Comparison of ENCODE assay signal across 8 cellular contexts in the genomic region with DNA sequence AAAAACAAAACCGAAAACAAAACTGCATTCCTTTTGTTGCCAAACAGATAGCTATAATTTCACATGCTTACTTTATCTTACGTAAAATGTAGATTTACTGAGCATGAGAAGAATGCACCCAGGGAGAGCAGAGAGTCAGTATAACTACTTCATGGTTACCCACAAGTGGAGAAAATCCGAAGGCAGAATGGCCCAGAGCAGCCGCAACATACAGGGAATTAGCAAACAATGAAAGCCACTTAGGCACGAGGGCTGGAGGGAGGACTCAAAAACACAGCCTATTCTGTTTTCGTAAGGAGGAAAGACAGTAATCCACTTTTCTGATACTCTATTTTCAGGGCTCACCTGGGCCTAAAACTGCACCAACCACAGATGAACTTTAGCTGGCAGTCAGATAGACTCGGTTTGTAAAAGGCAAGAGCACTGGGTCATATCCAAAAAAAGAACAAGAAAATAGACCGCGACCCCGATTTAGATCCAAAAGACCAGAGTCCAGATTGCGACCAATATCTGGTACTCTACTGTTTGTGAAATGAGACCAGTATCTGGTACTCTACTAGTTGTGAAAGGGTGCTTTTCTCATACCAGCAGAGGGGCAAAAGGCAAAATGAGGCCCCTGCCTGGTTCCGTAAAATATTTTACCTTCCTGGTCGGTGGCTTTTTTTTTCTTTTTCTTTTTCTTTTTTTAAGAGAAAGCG. TPM values are rescaled to one million over a fixed set of nuclear protein-coding genes. Genes with fewer than 3 reads are reported as not detected.
DNase-seq lines count a peak whose midpoint lies in the region; ATAC-seq, FAIRE-seq and TF ChIP-seq lines count a peak whose summit lies in the region.

No MANE protein-coding gene starts in this region.

- dilution Hi-C loops in keratinocyte (cut with MboI; ENCODE audit: extremely low pct_ligation_motif_present, low sequenced_read_pairs): no loop called here

- CTCF ChIA-PET in activated CD8-positive, alpha-beta memory T cell treated with anti-CD3 and anti-CD28 coated beads, Interleukin-2, amount 10 ng/mL, durations not matched to agents 7 days and 5 days (lab: Charles Lee): interaction anchor here (1.0 to 7.0 kb wide), 13 partner anchors 8 to 63 kb away, joined by 3 to 65 read pairs (median 9); partner anchors contain the start of gene CFAP58

- FAIRE-seq in keratinocyte (lab: Jason Lieb, UNC): peak; percentile 5

- peaks cover 43% of the 10 kb centered on the region for H3K4me1 ChIP-seq in keratinocyte (ENCODE audit: control insufficient read depth, extremely low read depth, insufficient read depth, low read length)

- ATAC-seq in activated CD8-positive, alpha-beta memory T cell treated with anti-CD3 and anti-CD28 coated beads, Interleukin-2, amount 10 ng/mL, durations not matched to agents 7 days and 5 days: no peak
- ATAC-seq in HG03342 (IDR thresholded peaks at IDR 0.05; ENCODE audit: unreplicated experiment) (peak; percentile 24), GM18517 (IDR thresholded peaks at IDR 0.05; ENCODE audit: unreplicated experiment) (no peak)

- TF ChIP-seq CTCF in keratinocyte (optimal IDR thresholded peaks at IDR 0.05 in 1 of 3, IDR thresholded peaks at IDR 0.05 in 1 of 3, conservative IDR thresholded peaks at IDR 0.05 in 1 of 3; ENCODE audit: extremely low read depth in 1 of 3, insufficient read depth in 2 of 3, low read length in 3 of 3): no peak

- H3K9me1 ChIP-seq in keratinocyte (ENCODE audit: control insufficient read depth, extremely low read depth, insufficient read depth, low read length): peaks cover 3% of the 10 kb centered on the region

- H3K27ac ChIP-seq in keratinocyte (ENCODE audit: control insufficient read depth, insufficient read depth, low read length) (peak overlapping the region; percentile 96), substantia nigra (ENCODE audit: low read depth, low read length, poor library complexity, severe bottlenecking) (peak overlapping the region; percentile 11)

- H3K79me2 ChIP-seq in keratinocyte (ENCODE audit: control insufficient read depth, insufficient read depth, low read length): peaks cover 61% of the 10 kb centered on the region

- peaks cover 58% of the 10 kb centered on the region for H3K4me1 Mint-ChIP-seq in activated CD8-positive, alpha-beta memory T cell treated with anti-CD3 and anti-CD28 coated beads, Interleukin-2, amount 10 ng/mL, durations not matched to agents 7 days and 5 days
- peaks cover 57% of the 10 kb centered on the region for H3K4me1 Mint-ChIP-seq in activated naive CD8-positive, alpha-beta T cell treated with anti-CD3 and anti-CD28 coated beads for 36 hours

- peaks cover 0 to 12% of the 10 kb centered on the region in 2 experiments for H3K36me3 ChIP-seq in keratinocyte (ENCODE audit: control insufficient read depth in 2 of 2, extremely low read depth in 1 of 2, insufficient read depth in 2 of 2, low read length in 2 of 2)

- H3K27me3 Mint-ChIP-seq in activated CD8-positive, alpha-beta memory T cell treated with anti-CD3 and anti-CD28 coated beads, Interleukin-2, amount 10 ng/mL, durations not matched to agents 7 days and 5 days: peaks cover 9% of the 10 kb centered on the region
- H3K27me3 Mint-ChIP-seq in activated naive CD8-positive, alpha-beta T cell treated with anti-CD3 and anti-CD28 coated beads for 36 hours: no peaks in the 10 kb centered on the region

- H3K36me3 Mint-ChIP-seq in activated CD8-positive, alpha-beta memory T cell treated with anti-CD3 and anti-CD28 coated beads, Interleukin-2, amount 10 ng/mL, durations not matched to agents 7 days and 5 days: peaks cover 14% of the 10 kb centered on the region
- H3K36me3 Mint-ChIP-seq in activated naive CD8-positive, alpha-beta T cell treated with anti-CD3 and anti-CD28 coated beads for 36 hours: peaks cover 19% of the 10 kb centered on the region

- H3K4me3 Mint-ChIP-seq in activated CD8-positive, alpha-beta memory T cell treated with anti-CD3 and anti-CD28 coated beads, Interleukin-2, amount 10 ng/mL, durations not matched to agents 7 days and 5 days: peak overlapping the region; percentile 95
- H3K4me3 Mint-ChIP-seq in activated naive CD8-positive, alpha-beta T cell treated with anti-CD3 and anti-CD28 coated beads for 36 hours: peak overlapping the region; percentile 96

- H3K27me3 ChIP-seq in keratinocyte (ENCODE audit: control insufficient read depth, extremely low read depth, insufficient read depth, low read length): no peaks in the 10 kb centered on the region

- peak overlapping the region; percentile 95 for H3K9ac ChIP-seq in keratinocyte (ENCODE audit: control insufficient read depth, extremely low read depth, insufficient read depth, low read length)

- H3K9me3 ChIP-seq in keratinocyte (ENCODE audit: control insufficient read depth, low read depth, low read length): no peaks in the 10 kb centered on the region

- DNase-seq in activated CD8-positive, alpha-beta memory T cell treated with anti-CD3 and anti-CD28 coated beads, Interleukin-2, amount 10 ng/mL, durations not matched to agents 7 days and 5 days: peak; percentile 40
- DNase-seq in activated CD8-positive, alpha-beta memory T cell treated with anti-CD3 and anti-CD28 coated beads, Interleukin-2, amount 50 U/mL, for 4 hours: no peak
- no peak for DNase-seq in activated naive CD8-positive, alpha-beta T cell treated with anti-CD3 and anti-CD28 coated beads for 36 hours
- DNase-seq in keratinocyte (ENCODE audit: low read depth, low spot score) (no peak), substantia nigra (lab: John Stamatoyannopoulos, UW) (no peak), GDM1 (lab: John Stamatoyannopoulos, UW) (no peak)

- peak overlapping the region; percentile 100 for H3K27ac Mint-ChIP-seq in activated CD8-positive, alpha-beta memory T cell treated with anti-CD3 and anti-CD28 coated beads, Interleukin-2, amount 10 ng/mL, durations not matched to agents 7 days and 5 days
- H3K27ac Mint-ChIP-seq in activated naive CD8-positive, alpha-beta T cell treated with anti-CD3 and anti-CD28 coated beads for 36 hours: peak overlapping the region; percentile 99

- H3K4me2 ChIP-seq in keratinocyte (ENCODE audit: control insufficient read depth, extremely low read depth, insufficient read depth, low read depth, low read length): peak overlapping the region; percentile 77

- H3K9me3 Mint-ChIP-seq in activated CD8-positive, alpha-beta memory T cell treated with anti-CD3 and anti-CD28 coated beads, Interleukin-2, amount 10 ng/mL, durations not matched to agents 7 days and 5 days (ENCODE audit: low read depth): no peaks in the 10 kb centered on the region
- H3K9me3 Mint-ChIP-seq in activated naive CD8-positive, alpha-beta T cell treated with anti-CD3 and anti-CD28 coated beads for 36 hours: no peaks in the 10 kb centered on the region

- H3K4me3 ChIP-seq in keratinocyte (ENCODE audit: control insufficient read depth in 2 of 3, extremely low read depth in 1 of 3, insufficient read depth in 2 of 3, low read depth in 1 of 3, low read length in 3 of 3): peak overlapping the region; percentile 85 to 98 (median 90)

- no peaks in the 10 kb centered on the region for H4K20me1 ChIP-seq in keratinocyte (ENCODE audit: control insufficient read depth, extremely low read depth, insufficient read depth, low read length)

- no peak overlapping the region for H2AFZ ChIP-seq in keratinocyte (ENCODE audit: control insufficient read depth, low read length)

RNA-seq across cellular contexts. Expression of gene ITPRIP, which starts 1.3 kb away (rescaled TPM):
- total RNA-seq in activated CD8-positive, alpha-beta memory T cell treated with anti-CD3 and anti-CD28 coated beads, Interleukin-2, amount 10 ng/mL, durations not matched to agents 7 days and 5 days: 10 to 100 TPM; 21.6 to 21.9 TPM
- 10 to 100 TPM; 18.8 to 19.4 TPM for total RNA-seq in activated naive CD8-positive, alpha-beta T cell treated with anti-CD3 and anti-CD28 coated beads for 36 hours
- polyA plus RNA-seq in keratinocyte: 11.9 to 13.8 TPM (median 12.1 TPM) in 3 replicates
- 17.4 TPM for polyA plus RNA-seq in keratinocyte (2011; ENCODE audit: low read depth)
- 6.5 and 6.6 TPM in 2 replicates for polyA plus RNA-seq in keratinocyte (2011; cell fraction: cytosol; rRNA removed)
- polyA plus RNA-seq in keratinocyte (2011; cell fraction: nucleus; rRNA removed): 29.0 and 31.0 TPM in 2 replicates
- 11.3 and 42.3 TPM in 2 replicates for polyA plus RNA-seq in keratinocyte (2012; ENCODE audit: low replicate concordance)
- polyA minus RNA-seq in keratinocyte: 17.5 to 24.9 TPM (median 20.1 TPM) in 3 replicates
- polyA minus RNA-seq in keratinocyte (2011; cell fraction: cytosol; rRNA and poly(A)+ RNA removed): 12.3 TPM
- 36.4 and 39.5 TPM in 2 replicates for polyA minus RNA-seq in keratinocyte (2011; cell fraction: nucleus; rRNA and poly(A)+ RNA removed)

RNA-seq across cellular contexts. Expression of gene CFAP58, which starts 16.7 kb away (rescaled TPM):
- total RNA-seq in activated CD8-positive, alpha-beta memory T cell treated with anti-CD3 and anti-CD28 coated beads, Interleukin-2, amount 10 ng/mL, durations not matched to agents 7 days and 5 days: under 1 TPM; 0.56 to 0.64 TPM
- under 1 TPM; 0.34 to 0.41 TPM for total RNA-seq in activated naive CD8-positive, alpha-beta T cell treated with anti-CD3 and anti-CD28 coated beads for 36 hours
- 0.82 to 2.3 TPM (median 1.4 TPM) in 3 replicates for polyA plus RNA-seq in keratinocyte
- polyA plus RNA-seq in keratinocyte (2011; ENCODE audit: low read depth): 1.7 TPM
- polyA plus RNA-seq in keratinocyte (2011; cell fraction: cytosol; rRNA removed): 1.7 and 2.5 TPM in 2 replicates
- 1.4 and 2.1 TPM in 2 replicates for polyA plus RNA-seq in keratinocyte (2011; cell fraction: nucleus; rRNA removed)
- 0.49 and 1.7 TPM in 2 replicates for polyA plus RNA-seq in keratinocyte (2012; ENCODE audit: low replicate concordance)
- 0.33 to 0.90 TPM in 2 of 3 replicates, not detected in the other for polyA minus RNA-seq in keratinocyte
- 0.58 TPM for polyA minus RNA-seq in keratinocyte (2011; cell fraction: cytosol; rRNA and poly(A)+ RNA removed)
- polyA minus RNA-seq in keratinocyte (2011; cell fraction: nucleus; rRNA and poly(A)+ RNA removed): 0.21 and 0.54 TPM in 2 replicates
